1 cellular context compared by ENCODE assay signal in genomic region chr3:11568503-11569155, GRCh38.
TF ChIP-seq lines count a peak whose summit lies in the region.

No MANE protein-coding gene starts in this region.

TF ChIP-seq in SK-N-SH, 30 proteins besides CTCF, POLR2A, EP300 and RAD21 (continued from another document):
- TF ChIP-seq YY1 (IDR thresholded peaks at IDR 0.05; ENCODE audit: low read depth): 0 out of 2 replicates have a peak, but pooled peaks have one; percentile 12
- TF ChIP-seq JUND (IDR thresholded peaks at IDR 0.05): peak; percentile 70; the same call in 1 of the 2 replicates
- peak; percentile 48; the same call in 1 of the 2 replicates for TF ChIP-seq TAF1 (IDR thresholded peaks at IDR 0.05; ENCODE audit: borderline replicate concordance, low read depth, low read length)
- peak; percentile 70 for TF ChIP-seq MAX (IDR thresholded peaks at IDR 0.05; ENCODE audit: low read depth)
- TF ChIP-seq USF2 (IDR thresholded peaks at IDR 0.05; ENCODE audit: borderline replicate concordance, low read depth, low read length): no peak
- no peak for TF ChIP-seq IRF3 (IDR thresholded peaks at IDR 0.05; ENCODE audit: low read depth, low read length)
- peak; percentile 28; the same call in 1 of the 2 replicates for TF ChIP-seq REST (IDR thresholded peaks at IDR 0.05; ENCODE audit: low read depth, low read length)
- no peak for TF ChIP-seq RCOR1 (IDR thresholded peaks at IDR 0.05; ENCODE audit: low read length)
- TF ChIP-seq CHD2 (IDR thresholded peaks at IDR 0.05; ENCODE audit: low read length, partially characterized antibody): no peak
- no peak for TF ChIP-seq GATA2 (CRISPR knock-in tag; IDR thresholded peaks at IDR 0.05)
